In the genomic region with DNA sequence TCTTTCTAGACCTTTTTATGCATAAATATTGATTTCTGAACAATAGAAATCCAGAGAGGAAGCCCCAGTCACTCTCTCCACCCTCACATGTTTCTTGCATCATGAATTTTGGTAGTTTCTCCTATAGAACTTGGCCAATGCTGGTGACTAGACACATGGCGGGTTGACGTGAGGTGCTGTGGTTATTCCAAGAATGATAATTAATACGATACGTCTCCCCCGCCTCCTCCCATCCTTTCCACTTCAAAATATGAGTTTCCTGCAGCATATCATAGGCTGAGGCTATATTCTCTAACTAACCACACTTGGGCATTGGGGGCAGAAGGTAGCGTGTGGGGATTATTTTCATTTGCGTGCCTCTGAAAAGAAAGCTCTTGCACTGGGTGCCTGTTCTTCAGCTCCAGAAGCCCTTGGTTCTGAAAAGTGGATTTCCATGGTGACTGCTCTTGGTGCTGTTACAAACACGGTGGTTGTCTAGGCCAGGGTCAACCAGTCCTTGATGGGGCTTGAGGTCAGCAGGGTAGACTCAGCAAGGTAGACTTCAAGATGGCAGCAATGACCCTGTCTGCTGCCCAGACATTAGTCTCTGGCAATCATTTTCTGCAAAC, we compare ENCODE assay signal across 9 cellular contexts. TPM values are rescaled to one million over a fixed set of nuclear protein-coding genes. Genes with fewer than 3 reads are reported as not detected.
DNase-seq lines count a peak whose midpoint lies in the region; ATAC-seq and TF ChIP-seq lines count a peak whose summit lies in the region.
"Had no signal": no experiment of that assay in that cellular context is flagged by ENCODE, and none has a peak within 500 bp of the region (broad histone marks: within the 10 kb centered on the region; RNA-seq: fewer than 3 reads in every experiment).

No MANE protein-coding gene starts in this region.

- DNase-seq in KBM-7: peak; percentile 93
- DNase-seq in activated CD4-positive, alpha-beta T cell treated with anti-CD3 and anti-CD28 coated beads, Interleukin-2, amount 50 U/mL, for 1 hour: peak; percentile 36
- DNase-seq in epithelial cell of esophagus (ENCODE audit: low read depth): peak; percentile 39
- peak; percentile 57 for DNase-seq in stimulated activated CD4-positive, alpha-beta T cell treated with anti-CD3 and anti-CD28 coated beads, Interleukin-2, amount 100 ng/mL, for 4 hours (ENCODE audit: low read depth)
- no peak for DNase-seq in dedifferentiated amniotic fluid mesenchymal stem cell (ENCODE audit: extremely low spot score)
- DNase-seq in lower leg skin (ENCODE audit: low spot score in 2 of 2): no peak
- no peak for DNase-seq in nucleus accumbens (lab: John Stamatoyannopoulos, UW)
- DNase-seq: NCI-H526 had no signal

- in situ Hi-C loops in KBM-7 (cut with MboI; ENCODE audit: low pct_unique_long_range_greater_than_20kb, low sequenced_read_pairs): no loop called here

- no peak for ATAC-seq in HG02840 (IDR thresholded peaks at IDR 0.05; ENCODE audit: low FRiP score, unreplicated experiment)

- H3K4me3 ChIP-seq in epithelial cell of esophagus (ENCODE audit: low read length) (no peak overlapping the region), lower leg skin (ENCODE audit: low read depth, poor library complexity, severe bottlenecking) (no peak overlapping the region)

- no peak for TF ChIP-seq POLR2A in lower leg skin (IDR thresholded peaks at IDR 0.05)

- TF ChIP-seq CTCF in epithelial cell of esophagus (IDR thresholded peaks at IDR 0.05; ENCODE audit: insufficient read depth, low read depth, low read length, missing control alignments) (no peak), lower leg skin (IDR thresholded peaks at IDR 0.05) (no peak)

- intact Hi-C loops in lower leg skin (cut with DNase I; ENCODE audit: low total_unique reads): no loop called here

- WGBS in lower leg skin, 2 donors: 38 to 47% methylated on average over 8 of the region's 8 CpGs

RNA-seq across cellular contexts. Expression of gene TNFSF10, which starts 5.3 kb away (rescaled TPM):
- 10 to 100 TPM; 57.5 to 75.2 (median 68.4) TPM for total RNA-seq in lower leg skin

Comparison
In these comparisons a context has a peak if more than half of its experiments do, and no peak if none do; other contexts are left out.
1. DNase-seq: peak in KBM-7 (single experiment), activated CD4-positive, alpha-beta T cell treated with anti-CD3 and anti-CD28 coated beads, Interleukin-2, amount 50 U/mL, for 1 hour (single experiment), epithelial cell of esophagus (single experiment) and stimulated activated CD4-positive, alpha-beta T cell treated with anti-CD3 and anti-CD28 coated beads, Interleukin-2, amount 100 ng/mL, for 4 hours (single experiment); none in dedifferentiated amniotic fluid mesenchymal stem cell (single experiment), lower leg skin (0 of 2) and nucleus accumbens (0 of 56).